ENCODE assay signal across 9 cellular contexts in genomic region chrX:111164728-111165127, GRCh38.
DNase-seq lines count a peak whose midpoint lies in the region; ATAC-seq and TF ChIP-seq lines count a peak whose summit lies in the region.
"Had no signal": no experiment of that assay in that cellular context is flagged by ENCODE, and none has a peak within 500 bp of the region (broad histone marks: within the 10 kb centered on the region; RNA-seq: fewer than 3 reads in every experiment).

No MANE protein-coding gene starts in this region.

- H3K9me3 ChIP-seq in GM23248 (ENCODE audit: low read depth): no peaks in the 10 kb centered on the region
- no peaks in the 10 kb centered on the region for H3K9me3 ChIP-seq in hepatocyte (ENCODE audit: low read depth)
- H3K9me3 ChIP-seq in CD4-positive, alpha-beta T cell (ENCODE audit: control insufficient read depth, low read length): no peaks in the 10 kb centered on the region

- no peak overlapping the region for H3K9ac ChIP-seq in GM23248

- TF ChIP-seq CTCF in AG09309 (IDR thresholded peaks at IDR 0.05; ENCODE audit: control insufficient read depth, insufficient read depth, low read depth, low read length, missing control alignments) (peak; percentile 44), hepatocyte (IDR thresholded peaks at IDR 0.05; ENCODE audit: poor library complexity) (peak; percentile 51)
- TF ChIP-seq CTCF in CD4-positive, alpha-beta T cell (IDR thresholded peaks at IDR 0.05): no peak

- H3K4me3 Mint-ChIP-seq in CD4-positive, alpha-beta T cell: no peak overlapping the region

- H3K4me2 ChIP-seq in GM23248 (ENCODE audit: unreplicated experiment): no peak overlapping the region
- H3K4me2 ChIP-seq in hepatocyte: no peak overlapping the region

- WGBS in GM23248 (ENCODE audit: low coverage in 1 of 2, low lambda C conversion rate in 2 of 2, missing lambda C conversion rate in 2 of 2), 2 experiments: 18 to 28% methylated on average over 3 of the region's 3 CpGs
- WGBS in hepatocyte (ENCODE audit: low lambda C conversion rate, missing lambda C conversion rate): 20% methylated on average over 3 of the region's 3 CpGs

- ATAC-seq in CD4-positive, alpha-beta T cell (ENCODE audit: poor library complexity): no peak

- no peak overlapping the region for H3K27ac ChIP-seq in GM23248
- no peak overlapping the region for H3K27ac ChIP-seq in hepatocyte
- no peak overlapping the region for H3K27ac ChIP-seq in CD4-positive, alpha-beta T cell (ENCODE audit: low read depth, low read length)

- no peaks in the 10 kb centered on the region for H3K9me3 Mint-ChIP-seq in CD4-positive, alpha-beta T cell

- H4K20me1 ChIP-seq in GM23248 (ENCODE audit: insufficient read depth): no peaks in the 10 kb centered on the region
- H4K20me1 ChIP-seq in hepatocyte (ENCODE audit: insufficient read depth, poor library complexity, severe bottlenecking): no peaks in the 10 kb centered on the region

- H3K36me3 Mint-ChIP-seq in CD4-positive, alpha-beta T cell (ENCODE audit: low read depth): no peaks in the 10 kb centered on the region

- DNase-seq in AG09309 (ENCODE audit: low read depth) (no peak), GM23248 (peak; percentile 22), RKO (ENCODE audit: low spot score) (peak; percentile 48), hepatocyte (ENCODE audit: low spot score) (peak; percentile 37), G401 (ENCODE audit: low spot score) (no peak), hepatic stellate cell (ENCODE audit: low spot score) (no peak), SK-N-DZ (ENCODE audit: low spot score) (no peak)
- DNase-seq in CD4-positive, alpha-beta T cell: no peak
- DNase-seq: activated T-cell treated with anti-CD3 and anti-CD28 coated beads, Interleukin-2, amount 50 U/mL, for 48 hours had no signal

- H3K27me3 ChIP-seq in GM23248 (replicated peaks; ENCODE audit: insufficient read depth) (no peaks in the 10 kb centered on the region), hepatocyte (no peaks in the 10 kb centered on the region)
- H3K27me3 ChIP-seq in CD4-positive, alpha-beta T cell (ENCODE audit: control insufficient read depth, insufficient read depth, low read length): no peaks in the 10 kb centered on the region

- no peak overlapping the region for H3K27ac Mint-ChIP-seq in CD4-positive, alpha-beta T cell

- POLR2A ChIA-PET in CD4-positive, alpha-beta T cell (lab: Charles Lee): no interaction called here

- intact Hi-C loops in CD4-positive, alpha-beta T cell (cut with DNase I, micrococcal nuclease): no loop called here

- in situ Hi-C loops in GM23248 (cut with MboI) (no loop called here), G401 (cut with HindIII; ENCODE audit: low sequenced_read_pairs) (no loop called here)

- H3K4me3 ChIP-seq in AG09309 (ENCODE audit: control insufficient read depth, low read depth, low read length) (no peak overlapping the region), GM23248 (no peak overlapping the region), hepatocyte (no peak overlapping the region)

- H3K27me3 Mint-ChIP-seq in CD4-positive, alpha-beta T cell: no peaks in the 10 kb centered on the region

- no peaks in the 10 kb centered on the region for H3K4me1 Mint-ChIP-seq in CD4-positive, alpha-beta T cell (ENCODE audit: low read depth)

- H2AFZ ChIP-seq in GM23248 (no peak overlapping the region), hepatocyte (no peak overlapping the region)

- no peaks in the 10 kb centered on the region for H3F3A ChIP-seq in GM23248 (ENCODE audit: insufficient read depth)

- H3K4me1 ChIP-seq in GM23248 (ENCODE audit: insufficient read depth): no peaks in the 10 kb centered on the region
- no peaks in the 10 kb centered on the region for H3K4me1 ChIP-seq in hepatocyte (ENCODE audit: insufficient read depth)

- H3K79me2 ChIP-seq in GM23248 (ENCODE audit: insufficient read depth): no peaks in the 10 kb centered on the region
- H3K79me2 ChIP-seq in hepatocyte: no peaks in the 10 kb centered on the region

- H3K9me2 ChIP-seq in GM23248 (ENCODE audit: insufficient read depth) (no peaks in the 10 kb centered on the region), hepatocyte (replicated peaks; ENCODE audit: insufficient read depth) (no peaks in the 10 kb centered on the region)

- CTCF ChIA-PET in CD4-positive, alpha-beta T cell (lab: Charles Lee): interaction anchor here (1.0 kb wide), 1 partner anchor 10 kb away, joined by 3 read pairs; no protein-coding TSS in a partner anchor

- H3K36me3 ChIP-seq in GM23248 (ENCODE audit: low read depth) (no peaks in the 10 kb centered on the region), hepatocyte (replicated peaks; ENCODE audit: insufficient read depth, low read depth) (no peaks in the 10 kb centered on the region)

Comparison
In these comparisons a context has a peak if more than half of its experiments do, and no peak if none do; other contexts are left out.
1. DNase-seq: peak in GM23248 (single experiment), RKO (single experiment) and hepatocyte (single experiment); none in AG09309 (single experiment), CD4-positive, alpha-beta T cell (0 of 10), G401 (single experiment), hepatic stellate cell (single experiment) and SK-N-DZ (single experiment).